18 cellular contexts compared by ENCODE assay signal in genomic region chr22:39444247-39444800, GRCh38. TPM values are rescaled to one million over a fixed set of nuclear protein-coding genes. Genes with fewer than 3 reads are reported as not detected.
A peak's percentile ranks its signal among the peaks of the same experiment; 100 is the strongest.
DNase-seq lines count a peak whose midpoint lies in the region; ATAC-seq and TF ChIP-seq lines count a peak whose summit lies in the region.
"Had no signal": no experiment of that assay in that cellular context is flagged by ENCODE, and none has a peak within 500 bp of the region (broad histone marks: within the 10 kb centered on the region; RNA-seq: fewer than 3 reads in every experiment).

No MANE protein-coding gene starts in this region.

- H3K4me1 Mint-ChIP-seq in activated naive CD4-positive, alpha-beta T cell treated with anti-CD3 and anti-CD28 coated beads, Interleukin-2, amount 10 ng/mL, durations not matched to agents 7 days and 5 days, result peaks cover 49% of the 10 kb centered on the region
- peaks cover 15% of the 10 kb centered on the region for H3K4me1 Mint-ChIP-seq in activated naive CD4-positive, alpha-beta T cell treated with anti-CD3 and anti-CD28 coated beads for 36 hours (ENCODE audit: low read depth)
- H3K4me1 Mint-ChIP-seq in memory B cell, result peaks cover 37% of the 10 kb centered on the region
- H3K4me1 Mint-ChIP-seq in stimulated activated naive B cell treated with anti-CD40 and anti-IgM and Interleukin-4, amounts not matched to agents 10 μg/mL and 1 μg/mL and 100 μg/mL, for 72 hours, result peaks cover 35 to 80% of the 10 kb centered on the region in 2 donors
- peaks cover 16% of the 10 kb centered on the region for H3K4me1 Mint-ChIP-seq in CD4-positive, alpha-beta T cell (ENCODE audit: low read depth)

- H3K36me3 Mint-ChIP-seq in activated naive CD4-positive, alpha-beta T cell treated with anti-CD3 and anti-CD28 coated beads, Interleukin-2, amount 10 ng/mL, durations not matched to agents 7 days and 5 days, result peaks cover 2% of the 10 kb centered on the region
- no peaks in the 10 kb centered on the region for H3K36me3 Mint-ChIP-seq in activated naive CD4-positive, alpha-beta T cell treated with anti-CD3 and anti-CD28 coated beads for 36 hours (ENCODE audit: low read depth)
- H3K36me3 Mint-ChIP-seq in memory B cell, result peaks cover 1% of the 10 kb centered on the region
- no peaks in the 10 kb centered on the region for H3K36me3 Mint-ChIP-seq in stimulated activated naive B cell treated with anti-CD40 and anti-IgM and Interleukin-4, amounts not matched to agents 10 μg/mL and 1 μg/mL and 100 μg/mL, for 72 hours
- no peaks in the 10 kb centered on the region for H3K36me3 Mint-ChIP-seq in CD4-positive, alpha-beta T cell (ENCODE audit: low read depth)

- H3K9me3 ChIP-seq in OCI-LY1 (ENCODE audit: low read length), result no peaks in the 10 kb centered on the region
- no peaks in the 10 kb centered on the region for H3K9me3 ChIP-seq in CD4-positive, alpha-beta T cell (ENCODE audit: control insufficient read depth, low read length)
- H3K9me3 ChIP-seq: HAP-1 had no signal

- ATAC-seq in memory B cell (ENCODE audit: low read depth), result no peak
- ATAC-seq in stimulated activated naive B cell treated with anti-CD40 and anti-IgM and Interleukin-4, amounts not matched to agents 10 μg/mL and 1 μg/mL and 100 μg/mL, for 72 hours (replicated peaks), result no peak
- ATAC-seq in CD4-positive, alpha-beta T cell (ENCODE audit: poor library complexity), result no peak
- ATAC-seq: Right ventricle myocardium inferior had no signal

- peaks cover 18% of the 10 kb centered on the region for H3K36me3 ChIP-seq in OCI-LY1 (ENCODE audit: insufficient read depth, low read length)
- H3K36me3 ChIP-seq: HAP-1 had no signal

- H3K27ac ChIP-seq in OCI-LY1 (ENCODE audit: low read depth, low read length, poor library complexity, severe bottlenecking), result peak overlapping the region; percentile 99
- no peak overlapping the region for H3K27ac ChIP-seq in CD4-positive, alpha-beta T cell (ENCODE audit: low read depth, low read length)
- H3K27ac ChIP-seq: SK-N-MC had no signal

- peak overlapping the region; percentile 72 for H3K27ac Mint-ChIP-seq in activated naive CD4-positive, alpha-beta T cell treated with anti-CD3 and anti-CD28 coated beads, Interleukin-2, amount 10 ng/mL, durations not matched to agents 7 days and 5 days
- no peak overlapping the region for H3K27ac Mint-ChIP-seq in activated naive CD4-positive, alpha-beta T cell treated with anti-CD3 and anti-CD28 coated beads for 36 hours
- peak overlapping the region; percentile 15 for H3K27ac Mint-ChIP-seq in memory B cell
- peak overlapping the region; percentile 2 for H3K27ac Mint-ChIP-seq in stimulated activated naive B cell treated with anti-CD40 and anti-IgM and Interleukin-4, amounts not matched to agents 10 μg/mL and 1 μg/mL and 100 μg/mL, for 72 hours
- H3K27ac Mint-ChIP-seq in CD4-positive, alpha-beta T cell, result no peak overlapping the region

- DNase-seq in activated naive CD4-positive, alpha-beta T cell treated with anti-CD3 and anti-CD28 coated beads, Interleukin-2, amount 10 ng/mL, durations not matched to agents 7 days and 5 days, result no peak
- no peak for DNase-seq in activated naive CD4-positive, alpha-beta T cell treated with anti-CD3 and anti-CD28 coated beads for 36 hours
- DNase-seq in memory B cell (ENCODE audit: low spot score in 2 of 2), result no peak
- DNase-seq in stimulated activated naive B cell treated with anti-CD40 and anti-IgM and Interleukin-4, amounts not matched to agents 10 μg/mL and 1 μg/mL and 100 μg/mL, for 72 hours, result no peak
- no peak for DNase-seq in CD4-positive, alpha-beta T cell
- DNase-seq in iPS-NIHi11 (ENCODE audit: low spot score), result no peak
- no peak for DNase-seq in NCI-H2227 treated with DMSO at 0.1 percent for 48 hours (lab: John Stamatoyannopoulos, UW)
- DNase-seq: 8988T, DMS79 treated with DMSO at 0.1 percent for 48 hours, GF-D8, NCI-H1417, NCI-H1930, NCI-H524 treated with DMSO at 0.1 percent for 48 hours had no signal

- H3K27me3 Mint-ChIP-seq in activated naive CD4-positive, alpha-beta T cell treated with anti-CD3 and anti-CD28 coated beads, Interleukin-2, amount 10 ng/mL, durations not matched to agents 7 days and 5 days, result peaks cover 6% of the 10 kb centered on the region
- H3K27me3 Mint-ChIP-seq in activated naive CD4-positive, alpha-beta T cell treated with anti-CD3 and anti-CD28 coated beads for 36 hours (ENCODE audit: low read depth), result peaks cover under 1% of the 10 kb centered on the region
- no peaks in the 10 kb centered on the region for H3K27me3 Mint-ChIP-seq in memory B cell
- H3K27me3 Mint-ChIP-seq in stimulated activated naive B cell treated with anti-CD40 and anti-IgM and Interleukin-4, amounts not matched to agents 10 μg/mL and 1 μg/mL and 100 μg/mL, for 72 hours, result no peaks in the 10 kb centered on the region
- H3K27me3 Mint-ChIP-seq in CD4-positive, alpha-beta T cell, result peaks cover 7% of the 10 kb centered on the region

- H3K4me3 ChIP-seq in OCI-LY1 (ENCODE audit: low read depth, low read length, poor library complexity, severe bottlenecking), result no peak overlapping the region
- H3K4me3 ChIP-seq: HAP-1, SK-N-MC had no signal

- intact Hi-C loops in activated naive CD4-positive, alpha-beta T cell treated with anti-CD3 and anti-CD28 coated beads for 36 hours (cut with micrococcal nuclease), result no loop called here
- intact Hi-C loops in CD4-positive, alpha-beta T cell (cut with DNase I, micrococcal nuclease), result no loop called here

- H4K20me1 ChIP-seq in OCI-LY1 (ENCODE audit: insufficient read depth, low read length), result no peaks in the 10 kb centered on the region

- peak overlapping the region; percentile 73 for H3K9ac ChIP-seq in OCI-LY1 (ENCODE audit: low read length)

- CTCF ChIA-PET in activated naive CD4-positive, alpha-beta T cell treated with anti-CD3 and anti-CD28 coated beads, Interleukin-2, amount 10 ng/mL, durations not matched to agents 7 days and 5 days (lab: Charles Lee), result no interaction called here
- CTCF ChIA-PET in activated naive CD4-positive, alpha-beta T cell treated with anti-CD3 and anti-CD28 coated beads for 36 hours (lab: Charles Lee), result interaction anchor here (0.8 kb wide), 1 partner anchor 87 kb away, joined by 4 read pairs; no protein-coding TSS in a partner anchor
- CTCF ChIA-PET in CD4-positive, alpha-beta T cell (lab: Charles Lee), result no interaction called here

- peaks cover 20% of the 10 kb centered on the region for H3F3A ChIP-seq in OCI-LY1 (ENCODE audit: insufficient read depth, low read length)

- no peaks in the 10 kb centered on the region for H3K27me3 ChIP-seq in OCI-LY1 (ENCODE audit: insufficient read depth, low read length)
- H3K27me3 ChIP-seq in CD4-positive, alpha-beta T cell (ENCODE audit: control insufficient read depth, insufficient read depth, low read length), result no peaks in the 10 kb centered on the region

- no peak for TF ChIP-seq CTCF in OCI-LY1 (IDR thresholded peaks at IDR 0.05; ENCODE audit: low read length)
- no peak for TF ChIP-seq CTCF in CD4-positive, alpha-beta T cell (IDR thresholded peaks at IDR 0.05)

- no peak overlapping the region for H2AFZ ChIP-seq in OCI-LY1 (ENCODE audit: low read length)

- POLR2A ChIA-PET in CD4-positive, alpha-beta T cell (lab: Charles Lee), result no interaction called here

- peaks cover 20% of the 10 kb centered on the region for H3K79me2 ChIP-seq in OCI-LY1 (ENCODE audit: insufficient read depth, low read length)

- no peaks in the 10 kb centered on the region for H3K9me3 Mint-ChIP-seq in activated naive CD4-positive, alpha-beta T cell treated with anti-CD3 and anti-CD28 coated beads, Interleukin-2, amount 10 ng/mL, durations not matched to agents 7 days and 5 days
- no peaks in the 10 kb centered on the region for H3K9me3 Mint-ChIP-seq in activated naive CD4-positive, alpha-beta T cell treated with anti-CD3 and anti-CD28 coated beads for 36 hours
- no peaks in the 10 kb centered on the region for H3K9me3 Mint-ChIP-seq in memory B cell
- no peaks in the 10 kb centered on the region for H3K9me3 Mint-ChIP-seq in stimulated activated naive B cell treated with anti-CD40 and anti-IgM and Interleukin-4, amounts not matched to agents 10 μg/mL and 1 μg/mL and 100 μg/mL, for 72 hours
- no peaks in the 10 kb centered on the region for H3K9me3 Mint-ChIP-seq in CD4-positive, alpha-beta T cell

- peak overlapping the region; percentile 60; the same call in 1 of the 2 replicates for H3K4me2 ChIP-seq in OCI-LY1 (ENCODE audit: low read length)

- peaks cover 84% of the 10 kb centered on the region for H3K4me1 ChIP-seq in OCI-LY1 (ENCODE audit: insufficient read depth, low read length, severe bottlenecking)
- H3K4me1 ChIP-seq: HAP-1 had no signal

- H3K4me3 Mint-ChIP-seq in activated naive CD4-positive, alpha-beta T cell treated with anti-CD3 and anti-CD28 coated beads, Interleukin-2, amount 10 ng/mL, durations not matched to agents 7 days and 5 days, result no peak overlapping the region
- no peak overlapping the region for H3K4me3 Mint-ChIP-seq in activated naive CD4-positive, alpha-beta T cell treated with anti-CD3 and anti-CD28 coated beads for 36 hours
- no peak overlapping the region for H3K4me3 Mint-ChIP-seq in memory B cell
- H3K4me3 Mint-ChIP-seq in stimulated activated naive B cell treated with anti-CD40 and anti-IgM and Interleukin-4, amounts not matched to agents 10 μg/mL and 1 μg/mL and 100 μg/mL, for 72 hours, result no peak overlapping the region
- no peak overlapping the region for H3K4me3 Mint-ChIP-seq in CD4-positive, alpha-beta T cell

- H3K9me2 ChIP-seq in OCI-LY1 (ENCODE audit: low read depth, low read length), result no peaks in the 10 kb centered on the region

RNA-seq across cellular contexts. Expression of gene MGAT3, which starts 12.5 kb away (rescaled TPM):
- under 1 TPM; 0.40 to 0.62 TPM for total RNA-seq in activated naive CD4-positive, alpha-beta T cell treated with anti-CD3 and anti-CD28 coated beads for 36 hours
- total RNA-seq in CD4-positive, alpha-beta T cell, result under 1 TPM in 1 of 2 experiments, not detected in 1; 0.17 TPM
- total RNA-seq: LHCN-M2 had no signal

RNA-seq across cellular contexts. Expression of gene TAB1, which starts 44.7 kb away (rescaled TPM):
- 10 to 100 TPM; 15.2 to 17.7 TPM for total RNA-seq in activated naive CD4-positive, alpha-beta T cell treated with anti-CD3 and anti-CD28 coated beads for 36 hours
- 10 to 100 TPM; 19.8 to 20.1 TPM for total RNA-seq in CD4-positive, alpha-beta T cell

RNA-seq across cellular contexts. Expression of gene MIEF1, which starts 57.8 kb away (rescaled TPM):
- 10 to 100 TPM; 33.3 to 35.1 TPM for total RNA-seq in activated naive CD4-positive, alpha-beta T cell treated with anti-CD3 and anti-CD28 coated beads for 36 hours
- total RNA-seq in CD4-positive, alpha-beta T cell, result 10 to 100 TPM; 19.8 to 20.4 TPM

Comparison
In these comparisons a context has a peak if more than half of its experiments do, and no peak if none do; other contexts are left out.
1. H3K27ac Mint-ChIP-seq: peak in activated naive CD4-positive, alpha-beta T cell treated with anti-CD3 and anti-CD28 coated beads, Interleukin-2, amount 10 ng/mL, durations not matched to agents 7 days and 5 days (single experiment), memory B cell (single experiment) and stimulated activated naive B cell treated with anti-CD40 and anti-IgM and Interleukin-4, amounts not matched to agents 10 μg/mL and 1 μg/mL and 100 μg/mL, for 72 hours (single experiment); none in activated naive CD4-positive, alpha-beta T cell treated with anti-CD3 and anti-CD28 coated beads for 36 hours (single experiment) and CD4-positive, alpha-beta T cell (single experiment).